Comparison of ENCODE assay signal across 9 cellular contexts in the genomic region with DNA sequence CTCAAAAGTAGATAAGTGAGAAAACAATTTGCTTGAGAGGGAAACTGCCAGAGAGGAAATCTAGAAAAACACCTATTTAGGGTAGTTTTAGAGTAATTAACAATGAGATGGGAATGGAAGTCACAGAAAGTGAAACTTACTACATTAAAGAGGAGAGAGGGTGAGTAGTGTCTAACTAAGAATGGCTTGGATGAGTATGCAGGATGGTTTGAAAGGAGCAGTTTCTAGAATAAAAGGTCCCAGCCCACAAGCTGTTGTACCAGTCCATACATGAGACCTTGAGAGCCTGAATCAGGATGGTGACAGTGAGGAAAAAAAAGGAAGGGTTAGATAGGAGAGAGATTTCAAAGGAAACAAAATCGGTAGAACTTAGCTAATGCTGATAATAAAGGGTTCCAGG. TPM values are rescaled to one million over a fixed set of nuclear protein-coding genes. Genes with fewer than 3 reads are reported as not detected.
DNase-seq lines count a peak whose midpoint lies in the region; ATAC-seq and TF ChIP-seq lines count a peak whose summit lies in the region.
"Had no signal": no experiment of that assay in that cellular context is flagged by ENCODE, and none has a peak within 500 bp of the region (broad histone marks: within the 10 kb centered on the region; RNA-seq: fewer than 3 reads in every experiment).

No MANE protein-coding gene starts in this region.

- intact Hi-C loops in activated T-helper 1 cell treated with anti-CD3 and anti-CD28 coated beads, Interleukin-12 subunit alpha, Interleukin-12 subunit beta, Interleukin-2, Interleukin-4 antibody, amounts not matched to agents 30 ng/mL and 10 ng/mL and 1 ng/mL, durations not matched to agents 14 hours and 24 hours and 36 hours (cut with micrococcal nuclease), result loop anchor here (1.0 to 10.0 kb wide), 8 partner anchors 65 to 1825 kb away; partner anchors contain the start of gene OSTC

- no peaks in the 10 kb centered on the region for H3K9me3 Mint-ChIP-seq in activated T-helper 1 cell treated with anti-CD3 and anti-CD28 coated beads, Interleukin-12 subunit alpha, Interleukin-12 subunit beta, Interleukin-2, Interleukin-4 antibody, amounts not matched to agents 30 ng/mL and 10 ng/mL and 1 ng/mL, durations not matched to agents 14 hours and 24 hours and 36 hours
- H3K9me3 Mint-ChIP-seq in immature natural killer cell, result no peaks in the 10 kb centered on the region

- H3K36me3 ChIP-seq in gastroesophageal sphincter, result peaks cover 0 to 34% of the 10 kb centered on the region in 2 donors

- ATAC-seq in HG02885 (IDR thresholded peaks at IDR 0.05; ENCODE audit: poor library complexity, unreplicated experiment) (no peak), gastroesophageal sphincter (no peak)

- whole genome bisulfite sequencing in gastroesophageal sphincter (ENCODE audit: low coverage in 1 of 2), 2 donors, result 60 to 71% methylated on average over 1 of the region's 1 CpG

- no peak for TF ChIP-seq POLR2A in gastroesophageal sphincter (IDR thresholded peaks at IDR 0.05)

- H3K4me3 Mint-ChIP-seq in activated T-helper 1 cell treated with anti-CD3 and anti-CD28 coated beads, Interleukin-12 subunit alpha, Interleukin-12 subunit beta, Interleukin-2, Interleukin-4 antibody, amounts not matched to agents 30 ng/mL and 10 ng/mL and 1 ng/mL, durations not matched to agents 14 hours and 24 hours and 36 hours, result peak overlapping the region; percentile 98
- H3K4me3 Mint-ChIP-seq in immature natural killer cell, result peak overlapping the region; percentile 87 to 97 (median 93)

- no peaks in the 10 kb centered on the region for H3K27me3 Mint-ChIP-seq in activated T-helper 1 cell treated with anti-CD3 and anti-CD28 coated beads, Interleukin-12 subunit alpha, Interleukin-12 subunit beta, Interleukin-2, Interleukin-4 antibody, amounts not matched to agents 30 ng/mL and 10 ng/mL and 1 ng/mL, durations not matched to agents 14 hours and 24 hours and 36 hours (ENCODE audit: insufficient read depth)
- H3K27me3 Mint-ChIP-seq in immature natural killer cell (ENCODE audit: low read depth in 3 of 3), result peaks cover 9 to 15% (median 12%) of the 10 kb centered on the region in 3 donors

- DNase-seq in stimulated activated CD4-positive, alpha-beta T cell treated with anti-CD3 and anti-CD28 coated beads, Interleukin-4, amount 100 ng/mL, for 24 hours, result peak; percentile 10
- DNase-seq in stimulated activated CD4-positive, alpha-beta T cell treated with anti-CD3 and anti-CD28 coated beads, Interleukin-15, amount 100 ng/mL, for 24 hours, result no peak
- no peak for DNase-seq in activated T-helper 1 cell treated with anti-CD3 and anti-CD28 coated beads, Interleukin-12 subunit alpha, Interleukin-12 subunit beta, Interleukin-2, Interleukin-4 antibody, amounts not matched to agents 30 ng/mL and 10 ng/mL and 1 ng/mL, durations not matched to agents 14 hours and 24 hours and 36 hours (ENCODE audit: low spot score)
- DNase-seq in immature natural killer cell, result no peak
- no peak for DNase-seq in NCI-H774 (lab: John Stamatoyannopoulos, UW)
- DNase-seq in AML-193 (lab: John Stamatoyannopoulos, UW), result no peak

- TF ChIP-seq CTCF in gastroesophageal sphincter (IDR thresholded peaks at IDR 0.05), result no peak

- no peaks in the 10 kb centered on the region for H3K9me3 ChIP-seq in gastroesophageal sphincter

- peaks cover 58% of the 10 kb centered on the region for H3K4me1 Mint-ChIP-seq in activated T-helper 1 cell treated with anti-CD3 and anti-CD28 coated beads, Interleukin-12 subunit alpha, Interleukin-12 subunit beta, Interleukin-2, Interleukin-4 antibody, amounts not matched to agents 30 ng/mL and 10 ng/mL and 1 ng/mL, durations not matched to agents 14 hours and 24 hours and 36 hours (ENCODE audit: low read depth)
- H3K4me1 Mint-ChIP-seq in immature natural killer cell, result peaks cover 28 to 43% of the 10 kb centered on the region in 2 donors

- no peaks in the 10 kb centered on the region for H3K27me3 ChIP-seq in gastroesophageal sphincter

- peaks cover 0 to 27% (median 8%) of the 10 kb centered on the region in 3 donors for H3K4me1 ChIP-seq in gastroesophageal sphincter

- H3K4me3 ChIP-seq in gastroesophageal sphincter, result no peak overlapping the region

- H3K27ac ChIP-seq in gastroesophageal sphincter, result no peak overlapping the region

- peaks cover 49% of the 10 kb centered on the region for H3K36me3 Mint-ChIP-seq in activated T-helper 1 cell treated with anti-CD3 and anti-CD28 coated beads, Interleukin-12 subunit alpha, Interleukin-12 subunit beta, Interleukin-2, Interleukin-4 antibody, amounts not matched to agents 30 ng/mL and 10 ng/mL and 1 ng/mL, durations not matched to agents 14 hours and 24 hours and 36 hours (ENCODE audit: low read depth)
- H3K36me3 Mint-ChIP-seq in immature natural killer cell, result peaks cover 0 to 15% (median 8%) of the 10 kb centered on the region in 3 donors

- TF ChIP-seq EP300 in gastroesophageal sphincter (IDR thresholded peaks at IDR 0.05), result no peak

- peak overlapping the region; percentile 96 for H3K27ac Mint-ChIP-seq in activated T-helper 1 cell treated with anti-CD3 and anti-CD28 coated beads, Interleukin-12 subunit alpha, Interleukin-12 subunit beta, Interleukin-2, Interleukin-4 antibody, amounts not matched to agents 30 ng/mL and 10 ng/mL and 1 ng/mL, durations not matched to agents 14 hours and 24 hours and 36 hours
- H3K27ac Mint-ChIP-seq in immature natural killer cell, result peak overlapping the region; percentile 92 to 99 (median 95)

RNA-seq across cellular contexts. Expression of gene GAR1, which starts 1.3 kb away (rescaled TPM):
- total RNA-seq in activated T-helper 1 cell treated with anti-CD3 and anti-CD28 coated beads, Interleukin-12 subunit alpha, Interleukin-12 subunit beta, Interleukin-2, Interleukin-4 antibody, amounts not matched to agents 30 ng/mL and 10 ng/mL and 1 ng/mL, durations not matched to agents 14 hours and 24 hours and 36 hours, result 53.2 and 61.3 TPM in 2 replicates
- 10 to 100 TPM in 2 of 3 donors, 1 to 10 TPM in 1; 5.2 to 17.6 (median 10.8) TPM for polyA plus RNA-seq in immature natural killer cell
- 1 to 10 TPM; 3.4 to 9.7 (median 5.1) TPM for total RNA-seq in gastroesophageal sphincter

RNA-seq across cellular contexts. Expression of gene RRH, which starts 10.9 kb away (rescaled TPM):
- total RNA-seq in activated T-helper 1 cell treated with anti-CD3 and anti-CD28 coated beads, Interleukin-12 subunit alpha, Interleukin-12 subunit beta, Interleukin-2, Interleukin-4 antibody, amounts not matched to agents 30 ng/mL and 10 ng/mL and 1 ng/mL, durations not matched to agents 14 hours and 24 hours and 36 hours, result 0.13 TPM in 1 of 2 replicates, not detected in the other
- polyA plus RNA-seq in immature natural killer cell, result under 1 TPM in 1 of 3 donors, not detected in 2; 0.16 TPM
- total RNA-seq in gastroesophageal sphincter, result under 1 TPM in 1 of 4 donors, not detected in 3; 0.27 TPM
- total RNA-seq: glomerular endothelial cell had no signal

RNA-seq across cellular contexts. Expression of gene CFI, which starts 15.1 kb away (rescaled TPM):
- 0.10 TPM in 1 of 2 replicates, not detected in the other for total RNA-seq in activated T-helper 1 cell treated with anti-CD3 and anti-CD28 coated beads, Interleukin-12 subunit alpha, Interleukin-12 subunit beta, Interleukin-2, Interleukin-4 antibody, amounts not matched to agents 30 ng/mL and 10 ng/mL and 1 ng/mL, durations not matched to agents 14 hours and 24 hours and 36 hours
- polyA plus RNA-seq in immature natural killer cell, result not detected
- total RNA-seq in gastroesophageal sphincter, result 10 to 100 TPM in 3 of 4 donors, 1 to 10 TPM in 1; 6.8 to 19.5 (median 12.9) TPM

RNA-seq across cellular contexts. Expression of gene LRIT3, which starts 31.0 kb away (rescaled TPM):
- 0.15 TPM in 1 of 2 replicates, not detected in the other for total RNA-seq in activated T-helper 1 cell treated with anti-CD3 and anti-CD28 coated beads, Interleukin-12 subunit alpha, Interleukin-12 subunit beta, Interleukin-2, Interleukin-4 antibody, amounts not matched to agents 30 ng/mL and 10 ng/mL and 1 ng/mL, durations not matched to agents 14 hours and 24 hours and 36 hours
- not detected for polyA plus RNA-seq in immature natural killer cell
- under 1 TPM in 1 of 4 donors, not detected in 3; 0.62 TPM for total RNA-seq in gastroesophageal sphincter
